8 cellular contexts compared by ENCODE assay signal in the genomic region with DNA sequence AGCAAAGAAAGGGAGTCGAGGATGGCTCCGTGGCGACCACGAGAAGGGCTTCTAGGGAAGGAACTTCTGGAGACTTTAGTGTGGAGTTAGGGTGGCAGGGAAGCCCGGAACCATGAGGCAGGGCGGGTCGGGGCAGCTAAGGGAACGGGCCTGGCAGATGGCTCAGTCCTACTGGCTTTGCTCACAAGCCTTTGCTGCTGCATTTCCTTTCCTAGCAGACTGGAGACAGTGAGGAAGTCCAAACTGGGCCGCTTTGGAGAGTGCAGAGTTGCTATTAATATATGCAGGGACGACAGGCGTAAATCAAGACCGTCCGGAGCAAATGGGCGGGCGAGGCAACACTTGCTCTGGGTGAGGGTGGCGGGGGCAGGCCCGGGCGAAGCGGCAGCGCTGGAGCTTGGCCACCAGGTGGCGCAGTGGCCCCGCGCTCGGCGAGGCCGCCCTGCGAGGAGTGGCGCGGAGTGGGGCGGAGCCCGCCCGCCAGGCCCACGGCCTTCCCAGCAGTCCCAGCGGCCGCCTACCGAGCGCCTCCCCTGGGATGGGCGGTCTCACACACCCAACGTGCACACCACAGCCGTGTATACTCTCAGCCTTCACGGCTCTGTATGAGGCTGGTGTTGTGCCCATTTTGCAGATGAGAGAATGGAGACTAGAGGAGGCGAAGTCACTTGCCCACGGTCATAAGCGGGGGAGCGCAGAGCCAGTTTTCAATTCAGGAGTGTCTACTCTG. TPM values are rescaled to one million over a fixed set of nuclear protein-coding genes. Genes with fewer than 3 reads are reported as not detected.
DNase-seq lines count a peak whose midpoint lies in the region; ATAC-seq and TF ChIP-seq lines count a peak whose summit lies in the region.

No MANE protein-coding gene starts in this region.

- H3K4me1 ChIP-seq in heart right ventricle (peaks cover 3 to 58% (median 38%) of the 10 kb centered on the region in 9 donors), psoas muscle (peaks cover 17% of the 10 kb centered on the region), urinary bladder (ENCODE audit: insufficient read depth) (no peaks in the 10 kb centered on the region)

- ATAC-seq in heart right ventricle, result peak; percentile 92 to 96 (median 94)
- ATAC-seq in psoas muscle, result peak; percentile 90 to 92 (median 92)

- 3 to 7% (median 3%) methylated on average over 36 to 45 of the region's 45 CpGs for WGBS in adipose tissue, 3 donors
- WGBS in heart right ventricle, 2 donors, result 5 to 7% methylated on average over 45 of the region's 45 CpGs
- WGBS in psoas muscle, 3 donors, result 1 to 3% (median 2%) methylated on average over 39 to 45 of the region's 45 CpGs
- WGBS in urinary bladder, result 2% methylated on average over 45 of the region's 45 CpGs

- DNase-seq in HFFc6, result peak; percentile 84
- peak; percentile 97 for DNase-seq in NB4 (ENCODE audit: low read depth)
- peak; percentile 89 for DNase-seq in T follicular helper cell (ENCODE audit: low read depth)
- peak; percentile 91 to 96 for DNase-seq in heart right ventricle
- DNase-seq in psoas muscle, result peak; percentile 94 to 97

- H3K36me3 Mint-ChIP-seq in HFFc6 (ENCODE audit: low read depth), result no peaks in the 10 kb centered on the region

- H3K9me3 Mint-ChIP-seq in HFFc6, result no peaks in the 10 kb centered on the region

- H3K4me1 Mint-ChIP-seq in HFFc6 (ENCODE audit: low read depth), result peaks cover 16% of the 10 kb centered on the region

- H3K27me3 ChIP-seq in heart right ventricle (no peaks in the 10 kb centered on the region), psoas muscle (ENCODE audit: insufficient read depth in 3 of 3, low read length in 2 of 3) (no peaks in the 10 kb centered on the region)

- no peaks in the 10 kb centered on the region for H3K36me3 ChIP-seq in heart right ventricle
- no peaks in the 10 kb centered on the region for H3K36me3 ChIP-seq in psoas muscle (ENCODE audit: insufficient read depth in 1 of 2, low read depth in 1 of 2)
- H3K36me3 ChIP-seq in urinary bladder (ENCODE audit: insufficient read depth), result no peaks in the 10 kb centered on the region

- H3K4me3 Mint-ChIP-seq in HFFc6, result peak overlapping the region; percentile 83

- H3K9me3 ChIP-seq in heart right ventricle (no peaks in the 10 kb centered on the region), psoas muscle (no peaks in the 10 kb centered on the region)

- peak; percentile 83 for TF ChIP-seq POLR2A in NB4 (IDR thresholded peaks at IDR 0.05; ENCODE audit: extremely low read depth, insufficient read length)

- peak overlapping the region; percentile 48; the same call in 1 of the 2 replicates for H3K27ac Mint-ChIP-seq in HFFc6

- peaks cover 2% of the 10 kb centered on the region for H3K27me3 Mint-ChIP-seq in HFFc6 (ENCODE audit: insufficient read depth)

- peak overlapping the region; percentile 46 for H3K27ac ChIP-seq in adipose tissue (ENCODE audit: low read depth, low read length)
- H3K27ac ChIP-seq in heart right ventricle, result peak overlapping the region; percentile 66 to 98 (median 86)
- H3K27ac ChIP-seq in psoas muscle, result peak overlapping the region; percentile 80
- no peak overlapping the region for H3K27ac ChIP-seq in urinary bladder (ENCODE audit: low read depth)

- TF ChIP-seq CTCF in GM12875 (IDR thresholded peaks at IDR 0.05; ENCODE audit: borderline replicate concordance, insufficient read depth, low read depth, low read length), result peak; percentile 95
- TF ChIP-seq CTCF in HFFc6 (IDR thresholded peaks at IDR 0.05), result peak; percentile 100
- TF ChIP-seq CTCF in NB4 (IDR thresholded peaks at IDR 0.05; ENCODE audit: low read depth, low read length), result peak; percentile 51
- peak; percentile 93 to 100 (median 99) for TF ChIP-seq CTCF in heart right ventricle (IDR thresholded peaks at IDR 0.05)
- TF ChIP-seq CTCF in psoas muscle (IDR thresholded peaks at IDR 0.05), result peak; percentile 99

- H3K4me3 ChIP-seq in GM12875 (ENCODE audit: low read depth, low read length), result peak overlapping the region; percentile 56
- peak overlapping the region; percentile 68 for H3K4me3 ChIP-seq in NB4 (ENCODE audit: low read depth, low read length)
- H3K4me3 ChIP-seq in heart right ventricle, result peak overlapping the region; percentile 24 to 75 (median 62)
- H3K4me3 ChIP-seq in psoas muscle, result peak overlapping the region; percentile 71
- H3K4me3 ChIP-seq in urinary bladder (ENCODE audit: low read depth, low read length), result peak overlapping the region; percentile 61

- intact Hi-C loops in heart right ventricle (cut with DNase I) (loop anchor here (1.0 to 10.0 kb wide), 12 partner anchors 142 to 789 kb away; no protein-coding TSS in a partner anchor), psoas muscle (cut with DNase I) (loop anchor here (1.0 to 5.0 kb wide), 2 partner anchors 144 to 241 kb away; no protein-coding TSS in a partner anchor)

RNA-seq across cellular contexts. Expression of a gene that starts 24.4 kb away (rescaled TPM):
- not detected for total RNA-seq in HFFc6 (2021; fragmentation: NEBNext Ultra II Directional; extraction: Animal tissue kit (Norgen Biotek cat#: 25700))
- polyA plus RNA-seq in adipose tissue (not detected), heart right ventricle (not detected), psoas muscle (not detected), urinary bladder (not detected)
- total RNA-seq in heart right ventricle (not detected), psoas muscle (not detected), urinary bladder (not detected)
